10 cellular contexts compared by ENCODE assay signal in genomic region chr6:82396964-82397761, GRCh38. TPM values are rescaled to one million over a fixed set of nuclear protein-coding genes. Genes with fewer than 3 reads are reported as not detected.
A peak's percentile ranks its signal among the peaks of the same experiment; 100 is the strongest.
DNase-seq lines count a peak whose midpoint lies in the region; ATAC-seq and TF ChIP-seq lines count a peak whose summit lies in the region.
"Had no signal": no experiment of that assay in that cellular context is flagged by ENCODE, and none has a peak within 500 bp of the region (broad histone marks: within the 10 kb centered on the region; RNA-seq: fewer than 3 reads in every experiment).

No MANE protein-coding gene starts in this region.

- no peaks in the 10 kb centered on the region for H3K4me1 ChIP-seq in hepatocyte (ENCODE audit: insufficient read depth)

- H3K4me2 ChIP-seq in hepatocyte = no peak overlapping the region

- POLR2A ChIA-PET in activated CD4-positive, alpha-beta T cell treated with anti-CD3 and anti-CD28 coated beads, Interleukin-2, amount 10 ng/mL, durations not matched to agents 7 days and 5 days (lab: Charles Lee) = no interaction called here

- WGBS in hepatocyte (ENCODE audit: low lambda C conversion rate, missing lambda C conversion rate) = 94% methylated on average over 1 of the region's 1 CpG

- DNase-seq in MG63 = peak; percentile 32
- no peak for DNase-seq in chondrocyte (ENCODE audit: low spot score)
- DNase-seq in pons (ENCODE audit: low spot score) = peak; percentile 38
- DNase-seq in NCI-H1694 (lab: John Stamatoyannopoulos, UW) = no peak
- DNase-seq in ureter (ENCODE audit: low spot score) = no peak
- no peak for DNase-seq in activated CD4-positive, alpha-beta T cell treated with anti-CD3 and anti-CD28 coated beads, Interleukin-2, amount 10 ng/mL, durations not matched to agents 7 days and 5 days
- DNase-seq in hepatocyte (ENCODE audit: low spot score) = no peak

- no peak overlapping the region for H3K4me3 Mint-ChIP-seq in chondrocyte (ENCODE audit: unreplicated experiment)
- H3K4me3 Mint-ChIP-seq in activated CD4-positive, alpha-beta T cell treated with anti-CD3 and anti-CD28 coated beads, Interleukin-2, amount 10 ng/mL, durations not matched to agents 7 days and 5 days = no peak overlapping the region
- H3K4me3 Mint-ChIP-seq: brain, IgD-negative memory B cell had no signal

- no peaks in the 10 kb centered on the region for H3K36me3 ChIP-seq in MG63
- H3K36me3 ChIP-seq in hepatocyte (replicated peaks; ENCODE audit: insufficient read depth, low read depth) = no peaks in the 10 kb centered on the region

- CTCF ChIA-PET in activated CD4-positive, alpha-beta T cell treated with anti-CD3 and anti-CD28 coated beads, Interleukin-2, amount 10 ng/mL, durations not matched to agents 7 days and 5 days (lab: Charles Lee) = no interaction called here

- peak; percentile 54 for ATAC-seq in GM18867 (IDR thresholded peaks at IDR 0.05; ENCODE audit: unreplicated experiment)

- TF ChIP-seq CTCF in chondrocyte (IDR thresholded peaks at IDR 0.05) (no peak), hepatocyte (IDR thresholded peaks at IDR 0.05; ENCODE audit: poor library complexity) (no peak)

- H4K20me1 ChIP-seq in hepatocyte (ENCODE audit: insufficient read depth, poor library complexity, severe bottlenecking) = no peaks in the 10 kb centered on the region

- H3K27me3 ChIP-seq in MG63 = no peaks in the 10 kb centered on the region
- no peaks in the 10 kb centered on the region for H3K27me3 ChIP-seq in hepatocyte

- H3K4me1 Mint-ChIP-seq in chondrocyte (ENCODE audit: low read depth) = peaks cover 22% of the 10 kb centered on the region
- no peaks in the 10 kb centered on the region for H3K4me1 Mint-ChIP-seq in activated CD4-positive, alpha-beta T cell treated with anti-CD3 and anti-CD28 coated beads, Interleukin-2, amount 10 ng/mL, durations not matched to agents 7 days and 5 days
- H3K4me1 Mint-ChIP-seq: brain, IgD-negative memory B cell had no signal

- H3K9me3 ChIP-seq in MG63 (no peaks in the 10 kb centered on the region), hepatocyte (ENCODE audit: low read depth) (no peaks in the 10 kb centered on the region)

- H3K4me3 ChIP-seq in MG63 (no peak overlapping the region), hepatocyte (no peak overlapping the region)

- H3K27ac Mint-ChIP-seq in chondrocyte (ENCODE audit: unreplicated experiment) = peak overlapping the region; percentile 1
- no peak overlapping the region for H3K27ac Mint-ChIP-seq in activated CD4-positive, alpha-beta T cell treated with anti-CD3 and anti-CD28 coated beads, Interleukin-2, amount 10 ng/mL, durations not matched to agents 7 days and 5 days
- H3K27ac Mint-ChIP-seq: IgD-negative memory B cell had no signal

- H3K79me2 ChIP-seq in hepatocyte = no peaks in the 10 kb centered on the region

- no peak overlapping the region for H2AFZ ChIP-seq in hepatocyte

- H3K9me3 Mint-ChIP-seq in chondrocyte (ENCODE audit: low read depth) = peaks cover 2% of the 10 kb centered on the region
- H3K9me3 Mint-ChIP-seq in activated CD4-positive, alpha-beta T cell treated with anti-CD3 and anti-CD28 coated beads, Interleukin-2, amount 10 ng/mL, durations not matched to agents 7 days and 5 days = peaks cover 3% of the 10 kb centered on the region

- H3K9me2 ChIP-seq in hepatocyte (replicated peaks; ENCODE audit: insufficient read depth) = no peaks in the 10 kb centered on the region

- H3K27me3 Mint-ChIP-seq in chondrocyte (ENCODE audit: low read depth) = no peaks in the 10 kb centered on the region
- H3K27me3 Mint-ChIP-seq in activated CD4-positive, alpha-beta T cell treated with anti-CD3 and anti-CD28 coated beads, Interleukin-2, amount 10 ng/mL, durations not matched to agents 7 days and 5 days = no peaks in the 10 kb centered on the region
- H3K27me3 Mint-ChIP-seq: brain, IgD-negative memory B cell had no signal

- H3K36me3 Mint-ChIP-seq in chondrocyte (ENCODE audit: low read depth) = no peaks in the 10 kb centered on the region
- H3K36me3 Mint-ChIP-seq in activated CD4-positive, alpha-beta T cell treated with anti-CD3 and anti-CD28 coated beads, Interleukin-2, amount 10 ng/mL, durations not matched to agents 7 days and 5 days (ENCODE audit: low read depth) = no peaks in the 10 kb centered on the region
- H3K36me3 Mint-ChIP-seq: brain, IgD-negative memory B cell had no signal

- H3K27ac ChIP-seq in hepatocyte = no peak overlapping the region

RNA-seq across cellular contexts. Expression of gene TPBG, which starts 33.5 kb away (rescaled TPM):
- total RNA-seq in MG63 (2014; rRNA removed; shearing (Covaris generic); ENCODE audit: low replicate concordance) = 6.2 and 7.9 TPM in 2 replicates
- total RNA-seq in chondrocyte = 10.6 to 11.9 TPM (median 11.2 TPM) in 3 replicates
- total RNA-seq in ureter = 19.8 TPM
- total RNA-seq in activated CD4-positive, alpha-beta T cell treated with anti-CD3 and anti-CD28 coated beads, Interleukin-2, amount 10 ng/mL, durations not matched to agents 7 days and 5 days = under 1 TPM; 0.35 to 0.50 TPM
- 24.8 and 32.0 TPM in 2 replicates for total RNA-seq in hepatocyte
- polyA plus RNA-seq in hepatocyte = 30.3 and 36.6 TPM in 2 replicates
- polyA plus RNA-seq: IgD-negative memory B cell had no signal

Comparison
In these comparisons a context has a peak if more than half of its experiments do, and no peak if none do; other contexts are left out.
1. DNase-seq: peak in MG63 (single experiment) and pons (single experiment); none in chondrocyte (single experiment), NCI-H1694 (single experiment), ureter (single experiment), activated CD4-positive, alpha-beta T cell treated with anti-CD3 and anti-CD28 coated beads, Interleukin-2, amount 10 ng/mL, durations not matched to agents 7 days and 5 days (single experiment) and hepatocyte (single experiment).